Comparison of ENCODE assay signal across 12 cellular contexts in the genomic region with DNA sequence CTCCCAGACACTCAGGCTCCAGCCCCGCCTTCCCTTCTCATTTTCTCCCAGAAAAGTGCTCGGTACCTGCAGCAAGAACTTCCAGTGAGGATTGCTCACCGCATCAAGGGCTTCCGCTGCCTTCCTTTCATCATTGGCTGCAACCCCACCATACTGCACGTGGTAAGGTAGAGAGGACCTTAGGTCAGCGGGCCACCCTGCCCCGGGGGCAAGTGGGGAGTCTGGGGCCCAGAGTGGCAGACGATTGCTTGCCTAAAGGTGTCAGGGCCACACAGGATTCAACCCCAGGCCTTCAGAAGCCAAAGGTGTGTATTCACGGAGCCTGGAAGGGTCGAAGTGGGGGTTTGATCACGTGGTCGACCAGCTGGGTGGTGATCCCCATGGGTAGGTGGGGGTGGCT. TPM values are rescaled to one million over a fixed set of nuclear protein-coding genes. Genes with fewer than 3 reads are reported as not detected.
DNase-seq lines count a peak whose midpoint lies in the region; TF ChIP-seq lines count a peak whose summit lies in the region.
"Had no signal": no experiment of that assay in that cellular context is flagged by ENCODE, and none has a peak within 500 bp of the region (broad histone marks: within the 10 kb centered on the region; RNA-seq: fewer than 3 reads in every experiment).

No MANE protein-coding gene starts in this region.

- H3K4me1 Mint-ChIP-seq in activated naive CD8-positive, alpha-beta T cell (ENCODE audit: low read depth), result peaks cover 20% of the 10 kb centered on the region
- peaks cover 6% of the 10 kb centered on the region for H3K4me1 Mint-ChIP-seq in mesothelial cell of epicardium

- peaks cover 60% of the 10 kb centered on the region for H3K4me1 ChIP-seq in left ventricle myocardium inferior

- H3K9me3 ChIP-seq in left ventricle myocardium inferior (replicated peaks), result no peaks in the 10 kb centered on the region
- H3K9me3 ChIP-seq: transverse colon had no signal

- TF ChIP-seq CTCF in left ventricle myocardium inferior (IDR thresholded peaks at IDR 0.05; ENCODE audit: borderline replicate concordance) (no peak), mesothelial cell of epicardium (IDR thresholded peaks at IDR 0.05; ENCODE audit: unreplicated experiment) (no peak)

- H3K4me3 Mint-ChIP-seq in activated naive CD8-positive, alpha-beta T cell, result peak overlapping the region; percentile 90
- peak overlapping the region; percentile 71 for H3K4me3 Mint-ChIP-seq in mesothelial cell of epicardium

- peaks cover 34% of the 10 kb centered on the region for H3K36me3 ChIP-seq in left ventricle myocardium inferior

- H3K27me3 ChIP-seq in left ventricle myocardium inferior (ENCODE audit: low read depth), result no peaks in the 10 kb centered on the region
- H3K27me3 ChIP-seq: transverse colon had no signal

- H3K27ac ChIP-seq in left ventricle myocardium inferior (replicated peaks), result peak overlapping the region; percentile 96

- H3K4me3 ChIP-seq in left ventricle myocardium inferior, result peak overlapping the region; percentile 98

- no peaks in the 10 kb centered on the region for H3K27me3 Mint-ChIP-seq in activated naive CD8-positive, alpha-beta T cell
- H3K27me3 Mint-ChIP-seq in mesothelial cell of epicardium (ENCODE audit: low read depth), result no peaks in the 10 kb centered on the region

- no peaks in the 10 kb centered on the region for H3K9me3 Mint-ChIP-seq in activated naive CD8-positive, alpha-beta T cell (ENCODE audit: low read depth)
- H3K9me3 Mint-ChIP-seq in mesothelial cell of epicardium, result no peaks in the 10 kb centered on the region

- intact Hi-C loops in left ventricle myocardium inferior (cut with micrococcal nuclease), result no loop called here
- intact Hi-C loops in cardiac septum (cut with DNase I), result loop anchor here (10.0 kb wide), 1 partner anchor 75 kb away; the partner anchor contains the start of gene FUS

- DNase-seq in left ventricle myocardium inferior, result no peak
- DNase-seq in cardiac septum (ENCODE audit: low spot score), result no peak
- no peak for DNase-seq in mesothelial cell of epicardium (ENCODE audit: low spot score in 2 of 2, unreplicated experiment in 2 of 2)
- DNase-seq in NCI-H2196 (lab: John Stamatoyannopoulos, UW; ENCODE audit: unreplicated experiment), result no peak
- no peak for DNase-seq in dedifferentiated amniotic fluid mesenchymal stem cell (ENCODE audit: extremely low spot score)
- DNase-seq in RKO (ENCODE audit: low spot score), result no peak
- DNase-seq in AG08395 (ENCODE audit: low spot score), result no peak
- DNase-seq: C1 segment of cervical spinal cord, NCI-H1105 treated with DMSO at 0.1 percent for 48 hours, occipital lobe, transverse colon had no signal

- H3K36me3 Mint-ChIP-seq in activated naive CD8-positive, alpha-beta T cell, result no peaks in the 10 kb centered on the region
- H3K36me3 Mint-ChIP-seq in mesothelial cell of epicardium, result peaks cover 19% of the 10 kb centered on the region

- H3K27ac Mint-ChIP-seq in activated naive CD8-positive, alpha-beta T cell, result peak overlapping the region; percentile 76
- H3K27ac Mint-ChIP-seq in mesothelial cell of epicardium, result peak overlapping the region; percentile 61

RNA-seq across cellular contexts. Expression of gene BCKDK, which starts 1.4 kb away (rescaled TPM):
- 75.9 TPM for total RNA-seq in left ventricle myocardium inferior
- total RNA-seq in cardiac septum, result 56.4 TPM
- 36.4 to 37.3 TPM (median 37.0 TPM) in 3 replicates for total RNA-seq in mesothelial cell of epicardium

RNA-seq across cellular contexts. Expression of gene KAT8, which starts 7.8 kb away (rescaled TPM):
- total RNA-seq in left ventricle myocardium inferior (72.0 TPM), cardiac septum (56.5 TPM), mesothelial cell of epicardium (72.1 to 76.4 TPM (median 75.7 TPM) in 3 replicates)

RNA-seq across cellular contexts. Expression of gene VKORC1, which starts 15.0 kb away (rescaled TPM):
- total RNA-seq in left ventricle myocardium inferior (39.5 TPM), cardiac septum (42.1 TPM), mesothelial cell of epicardium (48.6 to 53.7 TPM (median 49.5 TPM) in 3 replicates)

RNA-seq across cellular contexts. Expression of gene PRSS53, which starts 20.9 kb away (rescaled TPM):
- total RNA-seq in left ventricle myocardium inferior (1.2 TPM), cardiac septum (0.59 TPM), mesothelial cell of epicardium (4.0 to 4.9 TPM (median 4.5 TPM) in 3 replicates)

RNA-seq across cellular contexts. Expression of gene PRSS8, which starts 25.9 kb away (rescaled TPM):
- not detected for total RNA-seq in left ventricle myocardium inferior
- total RNA-seq in cardiac septum, result not detected
- 79.1 to 84.3 TPM (median 79.9 TPM) in 3 replicates for total RNA-seq in mesothelial cell of epicardium
- total RNA-seq: occipital lobe had no signal
